ENCODE assay signal across 8 cellular contexts in genomic region chr1:59976194-59977074, GRCh38. TPM values are rescaled to one million over a fixed set of nuclear protein-coding genes. Genes with fewer than 3 reads are reported as not detected.
DNase-seq lines count a peak whose midpoint lies in the region; ATAC-seq, FAIRE-seq and TF ChIP-seq lines count a peak whose summit lies in the region.

No MANE protein-coding gene starts in this region.

- no peaks in the 10 kb centered on the region for H3K79me1 ChIP-seq in IMR-90 (ENCODE audit: low read depth in 1 of 2, low read length in 2 of 2)

- H3K23ac ChIP-seq in IMR-90 (ENCODE audit: low read depth, low read length), result no peak overlapping the region

- H2BK15ac ChIP-seq in IMR-90 (ENCODE audit: low read depth, low read length), result no peak overlapping the region

- WGBS in IMR-90 (ENCODE audit: extremely low coverage in 2 of 2, insufficient read length in 1 of 2), 2 experiments, result 0% methylated on average over 1 of the region's 19 CpGs; no CpG with 5 or more reads in 1 of the 2 experiments
- 29 to 30% methylated on average over 19 of the region's 19 CpGs for WGBS in pancreas, 2 donors

- H3K9ac ChIP-seq in IMR-90 (ENCODE audit: low read depth, low read length) (no peak overlapping the region), OCI-LY3 (ENCODE audit: low read length) (no peak overlapping the region)

- peak; percentile 64 for TF ChIP-seq CTCF in IMR-90 (conservative IDR thresholded peaks at IDR 0.05; ENCODE audit: low read depth, low read length)
- peak; percentile 72 for TF ChIP-seq CTCF in OCI-LY3 (IDR thresholded peaks at IDR 0.05; ENCODE audit: low read depth, low read length)
- peak; percentile 72 to 86 (median 78) for TF ChIP-seq CTCF in pancreas (IDR thresholded peaks at IDR 0.05)

- in situ Hi-C loops in ACHN (cut with HindIII; ENCODE audit: low pct_ligation_motif_present, low pct_unique_long_range_greater_than_20kb, low sequenced_read_pairs) (no loop called here), IMR-90 (cut with MboI; ENCODE audit: low sequenced_read_pairs) (loop anchor here (25.0 kb wide), 1 partner anchor 1061 kb away; no protein-coding TSS in a partner anchor)

- FAIRE-seq in pancreas (lab: Jason Lieb, UNC), result no peak

- H3K4me1 Mint-ChIP-seq in activated T-helper 2 cell treated with anti-CD3 and anti-CD28 coated beads, Interferon-gamma antibody, Interleukin-2, Interleukin-4, amounts not matched to agents 10 μg/mL and 5 μg/mL and 100 μg/mL, durations not matched to agents 14 hours and 24 hours and 36 hours (ENCODE audit: low read depth), result no peaks in the 10 kb centered on the region

- H3K9me1 ChIP-seq in IMR-90 (ENCODE audit: insufficient read depth, low read length), result no peaks in the 10 kb centered on the region

- H4K20me1 ChIP-seq in IMR-90 (ENCODE audit: insufficient read depth, low read length) (no peaks in the 10 kb centered on the region), OCI-LY3 (ENCODE audit: insufficient read depth, low read length) (no peaks in the 10 kb centered on the region)

- no peak overlapping the region for H3K14ac ChIP-seq in IMR-90 (replicated peaks; ENCODE audit: low read depth, low read length)

- dilution Hi-C loops in IMR-90 (cut with HindIII; ENCODE audit: low sequenced_read_pairs, unreplicated experiment), result no loop called here

- H3K27me3 ChIP-seq in IMR-90 (ENCODE audit: control insufficient read depth, insufficient read depth, low read length) (peaks cover 15% of the 10 kb centered on the region), OCI-LY3 (ENCODE audit: low read depth, low read length) (no peaks in the 10 kb centered on the region), pancreas (no peaks in the 10 kb centered on the region)

- no peak overlapping the region for H3K4ac ChIP-seq in IMR-90 (ENCODE audit: low read depth, low read length)

- H2AFZ ChIP-seq in IMR-90 (replicated peaks; ENCODE audit: low read length, poor library complexity), result peak overlapping the region; percentile 68
- no peak overlapping the region for H2AFZ ChIP-seq in OCI-LY3 (ENCODE audit: low read depth, low read length)

- H3K27ac ChIP-seq in IMR-90 (ENCODE audit: insufficient read depth, low read length) (no peak overlapping the region), OCI-LY3 (ENCODE audit: low read length) (no peak overlapping the region), pancreas (no peak overlapping the region)

- H4K91ac ChIP-seq in IMR-90 (ENCODE audit: insufficient read depth, low read depth, low read length), result no peak overlapping the region

- H3K36me3 Mint-ChIP-seq in activated T-helper 2 cell treated with anti-CD3 and anti-CD28 coated beads, Interferon-gamma antibody, Interleukin-2, Interleukin-4, amounts not matched to agents 10 μg/mL and 5 μg/mL and 100 μg/mL, durations not matched to agents 14 hours and 24 hours and 36 hours (ENCODE audit: low read depth), result no peaks in the 10 kb centered on the region

- no peak overlapping the region for H3K56ac ChIP-seq in IMR-90 (ENCODE audit: extremely low read depth, insufficient read depth, low read length)

- no peaks in the 10 kb centered on the region for H3K9me3 Mint-ChIP-seq in activated T-helper 2 cell treated with anti-CD3 and anti-CD28 coated beads, Interferon-gamma antibody, Interleukin-2, Interleukin-4, amounts not matched to agents 10 μg/mL and 5 μg/mL and 100 μg/mL, durations not matched to agents 14 hours and 24 hours and 36 hours

- H4K8ac ChIP-seq in IMR-90 (ENCODE audit: low read depth in 2 of 2, low read length in 2 of 2), result no peak overlapping the region

- DNase-seq in ACHN, result peak; percentile 45
- DNase-seq in IMR-90, result peak; percentile 26
- DNase-seq in activated T-helper 9 cell treated with anti-CD3 and anti-CD28 coated beads, Interleukin-2, amount 50 U/mL, for 16 hours (ENCODE audit: low read depth), result peak; percentile 9
- peak; percentile 20 for DNase-seq in glomerular endothelial cell (ENCODE audit: extremely low read depth, low read depth, low spot score)
- DNase-seq in pancreas, result peak; percentile 23 to 87 (median 66)
- DNase-seq in activated T-helper 2 cell treated with anti-CD3 and anti-CD28 coated beads, Interferon-gamma antibody, Interleukin-2, Interleukin-4, amounts not matched to agents 10 μg/mL and 5 μg/mL and 100 μg/mL, durations not matched to agents 14 hours and 24 hours and 36 hours (ENCODE audit: low spot score), result no peak

- no peak overlapping the region for H2BK20ac ChIP-seq in IMR-90 (ENCODE audit: low read depth, low read length)

- H3K36me3 ChIP-seq in IMR-90 (ENCODE audit: control insufficient read depth, insufficient read depth, low read length), result no peaks in the 10 kb centered on the region
- H3K36me3 ChIP-seq in OCI-LY3 (replicated peaks; ENCODE audit: low read depth, low read length), result no peaks in the 10 kb centered on the region
- no peaks in the 10 kb centered on the region for H3K36me3 ChIP-seq in pancreas

- POLR2A ChIA-PET in IMR-90 (lab: Charles Lee; ENCODE audit: unreplicated experiment), result interaction anchor here (0.6 kb wide), 1 partner anchor 160 kb away, joined by 3 read pairs; no protein-coding TSS in a partner anchor

- H3K4me1 ChIP-seq in IMR-90 (ENCODE audit: control insufficient read depth, insufficient read depth, low read length), result no peaks in the 10 kb centered on the region
- no peaks in the 10 kb centered on the region for H3K4me1 ChIP-seq in OCI-LY3 (ENCODE audit: low read length)
- no peaks in the 10 kb centered on the region for H3K4me1 ChIP-seq in pancreas

- H2BK120ac ChIP-seq in IMR-90 (ENCODE audit: low read depth, low read length), result no peak overlapping the region

- no peak overlapping the region for H2AK5ac ChIP-seq in IMR-90 (ENCODE audit: low read depth, low read length)

- no peak overlapping the region for H3K27ac Mint-ChIP-seq in activated T-helper 2 cell treated with anti-CD3 and anti-CD28 coated beads, Interferon-gamma antibody, Interleukin-2, Interleukin-4, amounts not matched to agents 10 μg/mL and 5 μg/mL and 100 μg/mL, durations not matched to agents 14 hours and 24 hours and 36 hours

- H3K4me3 ChIP-seq in IMR-90 (ENCODE audit: insufficient read depth, low read depth, low read length) (no peak overlapping the region), OCI-LY3 (ENCODE audit: low read length) (no peak overlapping the region), pancreas (no peak overlapping the region)

- intact Hi-C loops in IMR-90 (cut with micrococcal nuclease) (loop anchor here (10.0 kb wide), 1 partner anchor 868 kb away; no protein-coding TSS in a partner anchor), pancreas (cut with DNase I) (loop anchor here in 1 of 3 donors (10.0 kb wide), 1 partner anchor 1068 kb away; no protein-coding TSS in a partner anchor)
- intact Hi-C loops in activated T-helper 2 cell treated with anti-CD3 and anti-CD28 coated beads, Interferon-gamma antibody, Interleukin-2, Interleukin-4, amounts not matched to agents 10 μg/mL and 5 μg/mL and 100 μg/mL, durations not matched to agents 14 hours and 24 hours and 36 hours (cut with micrococcal nuclease), result loop anchor here (5.0 to 10.0 kb wide), 2 partner anchors 1068 to 1876 kb away; no protein-coding TSS in a partner anchor

- H3K4me3 Mint-ChIP-seq in activated T-helper 2 cell treated with anti-CD3 and anti-CD28 coated beads, Interferon-gamma antibody, Interleukin-2, Interleukin-4, amounts not matched to agents 10 μg/mL and 5 μg/mL and 100 μg/mL, durations not matched to agents 14 hours and 24 hours and 36 hours (ENCODE audit: low read depth), result no peak overlapping the region

- CTCF ChIA-PET in IMR-90 (lab: Yijun Ruan, JAX), result interaction anchor here (0.6 to 1.4 kb wide), 7 partner anchors 10 to 445 kb away, joined by 3 to 4 read pairs (median 3); no protein-coding TSS in a partner anchor

- H4K5ac ChIP-seq in IMR-90 (ENCODE audit: low read depth, low read length), result no peak overlapping the region

- H3K18ac ChIP-seq in IMR-90 (ENCODE audit: low read depth, low read length), result no peak overlapping the region

- H2AK9ac ChIP-seq in IMR-90 (replicated peaks; ENCODE audit: low read depth, low read length, poor library complexity), result no peak overlapping the region

- peaks cover 21% of the 10 kb centered on the region for H3K27me3 Mint-ChIP-seq in activated T-helper 2 cell treated with anti-CD3 and anti-CD28 coated beads, Interferon-gamma antibody, Interleukin-2, Interleukin-4, amounts not matched to agents 10 μg/mL and 5 μg/mL and 100 μg/mL, durations not matched to agents 14 hours and 24 hours and 36 hours (ENCODE audit: low read depth)

- H3K9me3 ChIP-seq in IMR-90 (ENCODE audit: control insufficient read depth, insufficient read depth, low read length) (no peaks in the 10 kb centered on the region), OCI-LY3 (ENCODE audit: insufficient read depth, low read length) (no peaks in the 10 kb centered on the region), pancreas (no peaks in the 10 kb centered on the region)

- no peak overlapping the region for H2BK5ac ChIP-seq in IMR-90 (ENCODE audit: low read depth, low read length, poor library complexity, severe bottlenecking)

- peak; percentile 56 for TF ChIP-seq RAD21 in IMR-90 (IDR thresholded peaks at IDR 0.05; ENCODE audit: low read length)

- BruUV-seq in IMR-90 (replicated peaks; lab: Mats Ljungman, UMichigan), result no TSS peak

- no peak for TF ChIP-seq POLR2A in IMR-90 (IDR thresholded peaks at IDR 0.05; ENCODE audit: low read depth, low read length)

- H3K4me2 ChIP-seq in IMR-90 (ENCODE audit: low read depth, low read length) (no peak overlapping the region), OCI-LY3 (ENCODE audit: low read length) (peak overlapping the region; percentile 39)

- H3K79me2 ChIP-seq in OCI-LY3 (ENCODE audit: low read length), result no peaks in the 10 kb centered on the region

- ATAC-seq in GM18498 (IDR thresholded peaks at IDR 0.05; ENCODE audit: unreplicated experiment) (peak; percentile 60), IMR-90 (ENCODE audit: low read depth) (peak; percentile 79), pancreas (peak; percentile 64 to 91 (median 81))

TF ChIP-seq in IMR-90, 13 proteins besides CTCF, POLR2A, EP300 and RAD21 (continues in another document):
- peak; percentile 48 for TF ChIP-seq SMC3 (IDR thresholded peaks at IDR 0.05; ENCODE audit: low read depth, low read length)

RNA-seq across cellular contexts. Expression of gene CYP2J2, which starts 49.9 kb away (rescaled TPM):
- total RNA-seq in IMR-90 (2012; rRNA removed) (0.18 TPM in 1 of 2 replicates, not detected in the other), glomerular endothelial cell (0.05 and 0.58 TPM in 2 replicates), pancreas (1 to 10 TPM in 4 of 6 donors, under 1 TPM in 2; 0.28 to 4.8 (median 1.1) TPM)
- polyA plus RNA-seq in IMR-90 (2012; rRNA removed) (0.09 TPM in 1 of 2 replicates, not detected in the other), pancreas (1 to 10 TPM; 2.4 to 3.1 TPM)
- polyA plus RNA-seq in IMR-90 (2012; cell fraction: cytosol; rRNA removed), result 0.04 TPM in 1 of 2 replicates, not detected in the other
- 0.06 TPM in 1 of 2 replicates, not detected in the other for polyA plus RNA-seq in IMR-90 (2012; cell fraction: nucleus; rRNA removed; ENCODE audit: low replicate concordance)
- total RNA-seq in activated T-helper 2 cell treated with anti-CD3 and anti-CD28 coated beads, Interferon-gamma antibody, Interleukin-2, Interleukin-4, amounts not matched to agents 10 μg/mL and 5 μg/mL and 100 μg/mL, durations not matched to agents 14 hours and 24 hours and 36 hours, result 0.11 and 0.16 TPM in 2 replicates
